ENCODE assay signal across 14 cellular contexts in the genomic region with DNA sequence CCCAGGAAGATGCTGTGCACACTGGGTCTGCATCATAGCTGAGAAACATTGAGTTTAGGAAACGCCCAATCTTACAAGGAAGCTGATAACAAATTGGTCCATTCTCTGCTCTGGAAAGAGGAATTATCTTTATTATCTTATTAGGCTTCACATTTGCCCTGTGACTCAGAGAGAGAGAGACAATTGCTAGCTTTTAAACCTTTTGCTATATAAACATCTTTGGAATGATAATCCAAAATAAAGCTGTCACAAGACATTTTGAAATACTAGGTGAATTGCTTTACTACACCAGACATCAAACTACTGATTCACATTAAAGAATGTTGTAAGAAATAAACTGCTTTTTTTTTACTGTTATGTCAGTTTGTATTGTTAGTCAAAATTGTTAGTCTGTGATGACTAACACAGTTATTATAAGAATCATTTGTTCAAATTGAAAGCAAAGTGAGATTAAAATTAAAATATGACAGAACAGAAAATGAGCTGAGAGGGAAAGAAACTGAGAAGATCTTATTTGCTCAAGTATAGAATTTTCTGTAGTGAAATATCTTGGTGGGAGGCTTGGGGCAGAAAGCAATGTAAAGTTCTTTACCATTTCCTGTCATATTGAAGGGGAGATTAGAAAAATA.
DNase-seq lines count a peak whose midpoint lies in the region; ATAC-seq and TF ChIP-seq lines count a peak whose summit lies in the region.
"Had no signal": no experiment of that assay in that cellular context is flagged by ENCODE, and none has a peak within 500 bp of the region (broad histone marks: within the 10 kb centered on the region; RNA-seq: fewer than 3 reads in every experiment).

No MANE protein-coding gene starts in this region.

- no peaks in the 10 kb centered on the region for H3K4me1 ChIP-seq in mammary epithelial cell (ENCODE audit: insufficient read depth, low read length)

- H3K4me1 Mint-ChIP-seq in HFFc6 (ENCODE audit: low read depth): peaks cover 13% of the 10 kb centered on the region; the same call in 1 of the 2 replicates

- dilution Hi-C loops in mammary epithelial cell (cut with HindIII; ENCODE audit: low sequenced_read_pairs): no loop called here

- no peaks in the 10 kb centered on the region for H3K9me3 ChIP-seq in mammary epithelial cell (replicated peaks; ENCODE audit: insufficient read depth, low read length)

- in situ Hi-C loops in mammary epithelial cell (cut with MboI; ENCODE audit: low sequenced_read_pairs in 2 of 2): no loop called here

- peaks cover 9% of the 10 kb centered on the region; the same call in 1 of the 2 replicates for H3K9me3 Mint-ChIP-seq in HFFc6

- no peaks in the 10 kb centered on the region for H3K36me3 Mint-ChIP-seq in HFFc6 (ENCODE audit: low read depth)

- H4K20me1 ChIP-seq in mammary epithelial cell (ENCODE audit: insufficient read depth, low read length): no peaks in the 10 kb centered on the region

- DNase-seq in COLO829 (ENCODE audit: low spot score) (peak; percentile 47), HFFc6 (peak; percentile 82), mammary epithelial cell (peak; percentile 3), iris pigment epithelial cell (ENCODE audit: low read depth) (peak; percentile 49), lower leg skin (ENCODE audit: low spot score in 2 of 2) (no peak)
- DNase-seq: DMS79; H7; NCI-H1417; NCI-H2029 treated with DMSO at 0.1 percent for 48 hours; NCI-H2227 treated with DMSO at 0.1 percent for 48 hours; NCI-H526; NK-92 treated with Interleukin-12 subunit alpha and Interleukin-12 subunit beta, amount 100 ng/mL, for 24 hours had no signal

- TF ChIP-seq POLR2A in lower leg skin (IDR thresholded peaks at IDR 0.05): no peak

- TF ChIP-seq CTCF in HFFc6 (IDR thresholded peaks at IDR 0.05) (no peak), mammary epithelial cell (conservative IDR thresholded peaks at IDR 0.05 in 1 of 2, IDR thresholded peaks at IDR 0.05 in 1 of 2; ENCODE audit: extremely low read depth in 1 of 2, insufficient read depth in 1 of 2, low read depth in 1 of 2, low read length in 2 of 2) (no peak), lower leg skin (IDR thresholded peaks at IDR 0.05) (no peak)

- H3K27ac Mint-ChIP-seq in HFFc6: no peak overlapping the region; the same call in 1 of the 2 replicates

- H3K36me3 ChIP-seq in mammary epithelial cell (ENCODE audit: insufficient read depth, low read length): no peaks in the 10 kb centered on the region

- H3K4me3 ChIP-seq in mammary epithelial cell (replicated peaks in 1 of 3; ENCODE audit: insufficient read depth in 1 of 3, low read depth in 2 of 3, low read length in 3 of 3) (no peak overlapping the region), lower leg skin (ENCODE audit: low read depth, poor library complexity, severe bottlenecking) (no peak overlapping the region)

- ATAC-seq in HG02938 (IDR thresholded peaks at IDR 0.05; ENCODE audit: unreplicated experiment) (no peak), GM21528 (IDR thresholded peaks at IDR 0.05; ENCODE audit: low FRiP score, unreplicated experiment) (no peak)

- no peak overlapping the region for H3K9ac ChIP-seq in mammary epithelial cell (ENCODE audit: insufficient read depth, low read length)

- H3K79me2 ChIP-seq in mammary epithelial cell (ENCODE audit: insufficient read depth, low read length): no peaks in the 10 kb centered on the region

- CTCF ChIA-PET in mammary epithelial cell (lab: Charles Lee; ENCODE audit: low non-redundant PET): no interaction called here

- H3K27me3 Mint-ChIP-seq in HFFc6 (ENCODE audit: insufficient read depth): peaks cover 4% of the 10 kb centered on the region; the same call in 1 of the 2 replicates

- H3K27ac ChIP-seq in mammary epithelial cell (ENCODE audit: insufficient read depth, low read depth, low read length): no peak overlapping the region

- H3K27me3 ChIP-seq in mammary epithelial cell (ENCODE audit: insufficient read depth, low read length): no peaks in the 10 kb centered on the region

- no peak overlapping the region for H3K4me3 Mint-ChIP-seq in HFFc6

- H3K4me2 ChIP-seq in mammary epithelial cell (ENCODE audit: insufficient read depth, low read depth, low read length): no peak overlapping the region

- intact Hi-C loops in mammary epithelial cell (cut with micrococcal nuclease): no loop called here
- intact Hi-C loops in lower leg skin (cut with DNase I; ENCODE audit: low total_unique reads): no loop called here

- 29% methylated on average over 1 of the region's 1 CpG for WGBS in mammary epithelial cell (ENCODE audit: low coverage, missing lambda C conversion rate)
- whole genome bisulfite sequencing in lower leg skin, 2 donors: 42 to 61% methylated on average over 1 of the region's 1 CpG

- BruUV-seq in mammary epithelial cell (replicated peaks; lab: Mats Ljungman, UMichigan): no TSS peak

- no peak overlapping the region for H2AFZ ChIP-seq in mammary epithelial cell (ENCODE audit: low read depth, low read length)

Comparison
In these comparisons a context has a peak if more than half of its experiments do, and no peak if none do; other contexts are left out.
1. DNase-seq: peak in COLO829 (single experiment), HFFc6 (single experiment), mammary epithelial cell (single experiment) and iris pigment epithelial cell (single experiment); none in lower leg skin (0 of 2).